ENCODE assay signal across 1 cellular context in the genomic region with DNA sequence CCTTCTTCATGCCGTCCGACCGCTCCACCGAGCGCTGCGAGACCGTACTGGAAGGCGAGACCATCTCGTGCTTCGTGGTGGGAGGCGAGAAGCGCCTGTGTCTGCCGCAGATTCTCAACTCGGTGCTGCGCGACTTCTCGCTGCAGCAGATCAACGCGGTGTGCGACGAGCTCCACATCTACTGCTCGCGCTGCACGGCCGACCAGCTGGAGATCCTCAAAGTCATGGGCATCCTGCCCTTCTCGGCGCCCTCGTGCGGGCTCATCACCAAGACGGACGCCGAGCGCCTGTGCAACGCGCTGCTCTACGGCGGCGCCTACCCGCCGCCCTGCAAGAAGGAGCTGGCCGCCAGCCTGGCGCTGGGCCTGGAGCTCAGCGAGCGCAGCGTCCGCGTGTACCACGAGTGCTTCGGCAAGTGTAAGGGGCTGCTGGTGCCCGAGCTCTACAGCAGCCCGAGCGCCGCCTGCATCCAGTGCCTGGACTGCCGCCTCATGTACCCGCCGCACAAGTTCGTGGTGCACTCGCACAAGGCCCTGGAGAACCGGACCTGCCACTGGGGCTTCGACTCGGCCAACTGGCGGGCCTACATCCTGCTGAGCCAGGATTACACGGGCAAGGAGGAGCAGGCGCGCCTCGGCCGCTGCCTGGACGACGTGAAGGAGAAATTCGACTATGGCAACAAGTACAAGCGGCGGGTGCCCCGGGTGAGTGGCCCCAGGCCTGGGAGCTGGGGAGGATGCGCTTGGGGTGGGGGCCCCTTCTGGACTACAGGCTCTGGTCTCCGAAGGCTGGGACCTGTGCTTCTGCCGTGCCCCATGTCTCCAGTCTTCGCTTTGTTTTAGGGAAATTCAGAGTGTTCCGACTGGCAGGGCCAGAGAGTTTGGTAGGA.
A peak's percentile ranks its signal among the peaks of the same experiment; 100 is the strongest.
TF ChIP-seq lines count a peak whose summit lies in the region.

No MANE protein-coding gene starts in this region.

TF ChIP-seq in HepG2, 621 proteins besides CTCF, POLR2A, EP300 and RAD21 (continued from another document and continues in another):
- TF ChIP-seq, protein P1, sequence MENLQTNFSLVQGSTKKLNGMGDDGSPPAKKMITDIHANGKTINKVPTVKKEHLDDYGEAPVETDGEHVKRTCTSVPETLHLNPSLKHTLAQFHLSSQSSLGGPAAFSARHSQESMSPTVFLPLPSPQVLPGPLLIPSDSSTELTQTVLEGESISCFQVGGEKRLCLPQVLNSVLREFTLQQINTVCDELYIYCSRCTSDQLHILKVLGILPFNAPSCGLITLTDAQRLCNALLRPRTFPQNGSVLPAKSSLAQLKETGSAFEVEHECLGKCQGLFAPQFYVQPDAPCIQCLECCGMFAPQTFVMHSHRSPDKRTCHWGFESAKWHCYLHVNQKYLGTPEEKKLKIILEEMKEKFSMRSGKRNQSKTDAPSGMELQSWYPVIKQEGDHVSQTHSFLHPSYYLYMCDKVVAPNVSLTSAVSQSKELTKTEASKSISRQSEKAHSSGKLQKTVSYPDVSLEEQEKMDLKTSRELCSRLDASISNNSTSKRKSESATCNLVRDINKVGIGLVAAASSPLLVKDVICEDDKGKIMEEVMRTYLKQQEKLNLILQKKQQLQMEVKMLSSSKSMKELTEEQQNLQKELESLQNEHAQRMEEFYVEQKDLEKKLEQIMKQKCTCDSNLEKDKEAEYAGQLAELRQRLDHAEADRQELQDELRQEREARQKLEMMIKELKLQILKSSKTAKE (CRISPR knock-in tag; IDR thresholded peaks at IDR 0.05; ENCODE audit: borderline replicate concordance): no peak
- TF ChIP-seq ZNF124 (CRISPR knock-in tag; IDR thresholded peaks at IDR 0.05) (no peak), CBX1 (IDR thresholded peaks at IDR 0.05; ENCODE audit: low read depth) (no peak), NR2F1 (CRISPR knock-in tag; IDR thresholded peaks at IDR 0.05) (no peak), ZBTB38 (CRISPR knock-in tag; IDR thresholded peaks at IDR 0.05) (0 out of 2 replicates have a peak, but pooled peaks have one; percentile 21), MBNL3 (CRISPR knock-in tag; conservative IDR thresholded peaks at IDR 0.05) (no peak), KLF15 (CRISPR knock-in tag; IDR thresholded peaks at IDR 0.05; ENCODE audit: borderline replicate concordance) (no peak), ZSCAN31 (CRISPR knock-in tag; IDR thresholded peaks at IDR 0.05; ENCODE audit: low read depth) (peak; percentile 84), NFE2L1 (CRISPR knock-in tag; IDR thresholded peaks at IDR 0.05; ENCODE audit: borderline replicate concordance) (no peak), ZNF12 (CRISPR knock-in tag; IDR thresholded peaks at IDR 0.05) (no peak), NR1H2 (CRISPR knock-in tag; IDR thresholded peaks at IDR 0.05; ENCODE audit: borderline replicate concordance, low read depth) (no peak), ATF7-NPFF (CRISPR knock-in tag; IDR thresholded peaks at IDR 0.05; ENCODE audit: low read depth) (no peak), ZNF577 (CRISPR knock-in tag; IDR thresholded peaks at IDR 0.05; ENCODE audit: borderline replicate concordance, low read depth) (no peak), IKZF1 (IDR thresholded peaks at IDR 0.05) (no peak), RNF2 (conservative IDR thresholded peaks at IDR 0.05; ENCODE audit: low read depth) (peak; percentile 43; the same call in 1 of the 2 replicates), NBN (conservative IDR thresholded peaks at IDR 0.05) (no peak), SOX6 (IDR thresholded peaks at IDR 0.05) (no peak), SOX6 (CRISPR knock-in tag; IDR thresholded peaks at IDR 0.05) (peak; percentile 8; the same call in 1 of the 2 replicates), NFE2L2 (IDR thresholded peaks at IDR 0.05; ENCODE audit: low read length) (no peak), ATAD3A (CRISPR knock-in tag; IDR thresholded peaks at IDR 0.05) (no peak), ELF1 (CRISPR knock-in tag; IDR thresholded peaks at IDR 0.05) (no peak), ZFP36L1 (CRISPR knock-in tag; IDR thresholded peaks at IDR 0.05) (no peak), NCOA1 (CRISPR knock-in tag; IDR thresholded peaks at IDR 0.05) (no peak), SIX4 (CRISPR knock-in tag; IDR thresholded peaks at IDR 0.05) (no peak), KLF12 (CRISPR knock-in tag; IDR thresholded peaks at IDR 0.05; ENCODE audit: borderline replicate concordance) (no peak), BCL6 (CRISPR knock-in tag; IDR thresholded peaks at IDR 0.05) (no peak), MIER3 (CRISPR knock-in tag; IDR thresholded peaks at IDR 0.05; ENCODE audit: borderline replicate concordance) (no peak), SP5 (CRISPR knock-in tag; IDR thresholded peaks at IDR 0.05; ENCODE audit: borderline replicate concordance, low read depth) (no peak)
- TF ChIP-seq, protein P2, sequence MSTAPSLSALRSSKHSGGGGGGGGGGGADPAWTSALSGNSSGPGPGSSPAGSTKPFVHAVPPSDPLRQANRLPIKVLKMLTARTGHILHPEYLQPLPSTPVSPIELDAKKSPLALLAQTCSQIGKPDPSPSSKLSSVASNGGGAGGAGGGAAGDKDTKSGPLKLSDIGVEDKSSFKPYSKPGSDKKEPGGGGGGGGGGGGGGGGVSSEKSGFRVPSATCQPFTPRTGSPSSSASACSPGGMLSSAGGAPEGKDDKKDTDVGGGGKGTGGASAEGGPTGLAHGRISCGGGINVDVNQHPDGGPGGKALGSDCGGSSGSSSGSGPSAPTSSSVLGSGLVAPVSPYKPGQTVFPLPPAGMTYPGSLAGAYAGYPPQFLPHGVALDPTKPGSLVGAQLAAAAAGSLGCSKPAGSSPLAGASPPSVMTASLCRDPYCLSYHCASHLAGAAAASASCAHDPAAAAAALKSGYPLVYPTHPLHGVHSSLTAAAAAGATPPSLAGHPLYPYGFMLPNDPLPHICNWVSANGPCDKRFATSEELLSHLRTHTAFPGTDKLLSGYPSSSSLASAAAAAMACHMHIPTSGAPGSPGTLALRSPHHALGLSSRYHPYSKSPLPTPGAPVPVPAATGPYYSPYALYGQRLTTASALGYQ (CRISPR knock-in tag; IDR thresholded peaks at IDR 0.05): no peak
- TF ChIP-seq, protein P3, sequence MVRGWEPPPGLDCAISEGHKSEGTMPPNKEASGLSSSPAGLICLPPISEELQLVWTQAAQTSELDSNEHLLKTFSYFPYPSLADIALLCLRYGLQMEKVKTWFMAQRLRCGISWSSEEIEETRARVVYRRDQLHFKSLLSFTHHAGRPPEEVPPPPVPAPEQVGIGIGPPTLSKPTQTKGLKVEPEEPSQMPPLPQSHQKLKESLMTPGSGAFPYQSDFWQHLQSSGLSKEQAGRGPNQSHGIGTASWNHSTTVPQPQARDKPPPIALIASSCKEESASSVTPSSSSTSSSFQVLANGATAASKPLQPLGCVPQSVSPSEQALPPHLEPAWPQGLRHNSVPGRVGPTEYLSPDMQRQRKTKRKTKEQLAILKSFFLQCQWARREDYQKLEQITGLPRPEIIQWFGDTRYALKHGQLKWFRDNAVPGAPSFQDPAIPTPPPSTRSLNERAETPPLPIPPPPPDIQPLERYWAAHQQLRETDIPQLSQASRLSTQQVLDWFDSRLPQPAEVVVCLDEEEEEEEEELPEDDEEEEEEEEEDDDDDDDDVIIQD (CRISPR knock-in tag; IDR thresholded peaks at IDR 0.05; ENCODE audit: low read depth): no peak
- TF ChIP-seq, protein P4, sequence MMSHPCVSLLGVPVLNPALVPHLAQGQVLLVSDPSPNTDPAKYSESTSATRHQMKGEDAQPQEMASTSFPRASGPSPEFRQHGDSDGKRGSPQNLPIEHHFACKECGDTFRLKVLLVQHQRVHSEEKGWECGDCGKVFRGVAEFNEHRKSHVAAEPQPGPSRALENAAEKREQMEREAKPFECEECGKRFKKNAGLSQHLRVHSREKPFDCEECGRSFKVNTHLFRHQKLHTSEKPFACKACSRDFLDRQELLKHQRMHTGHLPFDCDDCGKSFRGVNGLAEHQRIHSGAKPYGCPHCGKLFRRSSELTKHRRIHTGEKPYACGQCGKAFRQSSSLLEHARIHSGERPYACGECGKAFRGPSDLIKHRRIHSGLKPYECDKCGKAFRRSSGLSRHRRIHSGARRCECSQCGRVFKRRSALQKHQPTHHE (CRISPR knock-in tag; IDR thresholded peaks at IDR 0.05; ENCODE audit: borderline replicate concordance): no peak
- TF ChIP-seq, protein P5, sequence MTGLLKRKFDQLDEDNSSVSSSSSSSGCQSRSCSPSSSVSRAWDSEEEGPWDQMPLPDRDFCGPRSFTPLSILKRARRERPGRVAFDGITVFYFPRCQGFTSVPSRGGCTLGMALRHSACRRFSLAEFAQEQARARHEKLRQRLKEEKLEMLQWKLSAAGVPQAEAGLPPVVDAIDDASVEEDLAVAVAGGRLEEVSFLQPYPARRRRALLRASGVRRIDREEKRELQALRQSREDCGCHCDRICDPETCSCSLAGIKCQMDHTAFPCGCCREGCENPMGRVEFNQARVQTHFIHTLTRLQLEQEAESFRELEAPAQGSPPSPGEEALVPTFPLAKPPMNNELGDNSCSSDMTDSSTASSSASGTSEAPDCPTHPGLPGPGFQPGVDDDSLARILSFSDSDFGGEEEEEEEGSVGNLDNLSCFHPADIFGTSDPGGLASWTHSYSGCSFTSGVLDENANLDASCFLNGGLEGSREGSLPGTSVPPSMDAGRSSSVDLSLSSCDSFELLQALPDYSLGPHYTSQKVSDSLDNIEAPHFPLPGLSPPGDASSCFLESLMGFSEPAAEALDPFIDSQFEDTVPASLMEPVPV (CRISPR knock-in tag; IDR thresholded peaks at IDR 0.05): no peak
- TF ChIP-seq, protein P6, sequence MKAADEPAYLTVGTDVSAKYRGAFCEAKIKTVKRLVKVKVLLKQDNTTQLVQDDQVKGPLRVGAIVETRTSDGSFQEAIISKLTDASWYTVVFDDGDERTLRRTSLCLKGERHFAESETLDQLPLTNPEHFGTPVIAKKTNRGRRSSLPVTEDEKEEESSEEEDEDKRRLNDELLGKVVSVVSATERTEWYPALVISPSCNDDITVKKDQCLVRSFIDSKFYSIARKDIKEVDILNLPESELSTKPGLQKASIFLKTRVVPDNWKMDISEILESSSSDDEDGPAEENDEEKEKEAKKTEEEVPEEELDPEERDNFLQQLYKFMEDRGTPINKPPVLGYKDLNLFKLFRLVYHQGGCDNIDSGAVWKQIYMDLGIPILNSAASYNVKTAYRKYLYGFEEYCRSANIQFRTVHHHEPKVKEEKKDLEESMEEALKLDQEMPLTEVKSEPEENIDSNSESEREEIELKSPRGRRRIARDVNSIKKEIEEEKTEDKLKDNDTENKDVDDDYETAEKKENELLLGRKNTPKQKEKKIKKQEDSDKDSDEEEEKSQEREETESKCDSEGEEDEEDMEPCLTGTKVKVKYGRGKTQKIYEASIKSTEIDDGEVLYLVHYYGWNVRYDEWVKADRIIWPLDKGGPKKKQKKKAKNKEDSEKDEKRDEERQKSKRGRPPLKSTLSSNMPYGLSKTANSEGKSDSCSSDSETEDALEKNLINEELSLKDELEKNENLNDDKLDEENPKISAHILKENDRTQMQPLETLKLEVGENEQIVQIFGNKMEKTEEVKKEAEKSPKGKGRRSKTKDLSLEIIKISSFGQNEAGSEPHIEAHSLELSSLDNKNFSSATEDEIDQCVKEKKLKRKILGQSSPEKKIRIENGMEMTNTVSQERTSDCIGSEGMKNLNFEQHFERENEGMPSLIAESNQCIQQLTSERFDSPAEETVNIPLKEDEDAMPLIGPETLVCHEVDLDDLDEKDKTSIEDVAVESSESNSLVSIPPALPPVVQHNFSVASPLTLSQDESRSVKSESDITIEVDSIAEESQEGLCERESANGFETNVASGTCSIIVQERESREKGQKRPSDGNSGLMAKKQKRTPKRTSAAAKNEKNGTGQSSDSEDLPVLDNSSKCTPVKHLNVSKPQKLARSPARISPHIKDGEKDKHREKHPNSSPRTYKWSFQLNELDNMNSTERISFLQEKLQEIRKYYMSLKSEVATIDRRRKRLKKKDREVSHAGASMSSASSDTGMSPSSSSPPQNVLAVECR (CRISPR knock-in tag; IDR thresholded peaks at IDR 0.05; ENCODE audit: borderline replicate concordance): peak; percentile 68
- TF ChIP-seq, protein P7, sequence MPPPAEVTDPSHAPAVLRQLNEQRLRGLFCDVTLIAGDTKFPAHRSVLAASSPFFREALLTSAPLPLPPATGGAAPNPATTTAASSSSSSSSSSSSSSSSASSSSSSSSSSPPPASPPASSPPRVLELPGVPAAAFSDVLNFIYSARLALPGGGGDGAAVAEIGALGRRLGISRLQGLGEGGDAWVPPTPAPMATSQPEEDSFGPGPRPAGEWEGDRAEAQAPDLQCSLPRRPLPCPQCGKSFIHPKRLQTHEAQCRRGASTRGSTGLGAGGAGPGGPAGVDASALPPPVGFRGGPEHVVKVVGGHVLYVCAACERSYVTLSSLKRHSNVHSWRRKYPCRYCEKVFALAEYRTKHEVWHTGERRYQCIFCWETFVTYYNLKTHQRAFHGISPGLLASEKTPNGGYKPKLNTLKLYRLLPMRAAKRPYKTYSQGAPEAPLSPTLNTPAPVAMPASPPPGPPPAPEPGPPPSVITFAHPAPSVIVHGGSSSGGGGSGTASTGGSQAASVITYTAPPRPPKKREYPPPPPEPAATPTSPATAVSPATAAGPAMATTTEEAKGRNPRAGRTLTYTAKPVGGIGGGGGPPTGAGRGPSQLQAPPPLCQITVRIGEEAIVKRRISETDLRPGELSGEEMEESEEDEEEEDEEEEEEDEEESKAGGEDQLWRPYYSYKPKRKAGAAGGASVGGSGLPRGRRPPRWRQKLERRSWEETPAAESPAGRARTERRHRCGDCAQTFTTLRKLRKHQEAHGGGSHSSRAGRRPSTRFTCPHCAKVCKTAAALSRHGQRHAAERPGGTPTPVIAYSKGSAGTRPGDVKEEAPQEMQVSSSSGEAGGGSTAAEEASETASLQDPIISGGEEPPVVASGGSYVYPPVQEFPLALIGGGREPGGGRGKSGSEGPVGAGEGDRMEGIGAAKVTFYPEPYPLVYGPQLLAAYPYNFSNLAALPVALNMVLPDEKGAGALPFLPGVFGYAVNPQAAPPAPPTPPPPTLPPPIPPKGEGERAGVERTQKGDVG (CRISPR knock-in tag; IDR thresholded peaks at IDR 0.05; ENCODE audit: borderline replicate concordance): no peak
- TF ChIP-seq, protein P8, sequence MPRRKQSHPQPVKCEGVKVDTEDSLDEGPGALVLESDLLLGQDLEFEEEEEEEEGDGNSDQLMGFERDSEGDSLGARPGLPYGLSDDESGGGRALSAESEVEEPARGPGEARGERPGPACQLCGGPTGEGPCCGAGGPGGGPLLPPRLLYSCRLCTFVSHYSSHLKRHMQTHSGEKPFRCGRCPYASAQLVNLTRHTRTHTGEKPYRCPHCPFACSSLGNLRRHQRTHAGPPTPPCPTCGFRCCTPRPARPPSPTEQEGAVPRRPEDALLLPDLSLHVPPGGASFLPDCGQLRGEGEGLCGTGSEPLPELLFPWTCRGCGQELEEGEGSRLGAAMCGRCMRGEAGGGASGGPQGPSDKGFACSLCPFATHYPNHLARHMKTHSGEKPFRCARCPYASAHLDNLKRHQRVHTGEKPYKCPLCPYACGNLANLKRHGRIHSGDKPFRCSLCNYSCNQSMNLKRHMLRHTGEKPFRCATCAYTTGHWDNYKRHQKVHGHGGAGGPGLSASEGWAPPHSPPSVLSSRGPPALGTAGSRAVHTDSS (CRISPR knock-in tag; conservative IDR thresholded peaks at IDR 0.05): no peak
- TF ChIP-seq, protein P9, sequence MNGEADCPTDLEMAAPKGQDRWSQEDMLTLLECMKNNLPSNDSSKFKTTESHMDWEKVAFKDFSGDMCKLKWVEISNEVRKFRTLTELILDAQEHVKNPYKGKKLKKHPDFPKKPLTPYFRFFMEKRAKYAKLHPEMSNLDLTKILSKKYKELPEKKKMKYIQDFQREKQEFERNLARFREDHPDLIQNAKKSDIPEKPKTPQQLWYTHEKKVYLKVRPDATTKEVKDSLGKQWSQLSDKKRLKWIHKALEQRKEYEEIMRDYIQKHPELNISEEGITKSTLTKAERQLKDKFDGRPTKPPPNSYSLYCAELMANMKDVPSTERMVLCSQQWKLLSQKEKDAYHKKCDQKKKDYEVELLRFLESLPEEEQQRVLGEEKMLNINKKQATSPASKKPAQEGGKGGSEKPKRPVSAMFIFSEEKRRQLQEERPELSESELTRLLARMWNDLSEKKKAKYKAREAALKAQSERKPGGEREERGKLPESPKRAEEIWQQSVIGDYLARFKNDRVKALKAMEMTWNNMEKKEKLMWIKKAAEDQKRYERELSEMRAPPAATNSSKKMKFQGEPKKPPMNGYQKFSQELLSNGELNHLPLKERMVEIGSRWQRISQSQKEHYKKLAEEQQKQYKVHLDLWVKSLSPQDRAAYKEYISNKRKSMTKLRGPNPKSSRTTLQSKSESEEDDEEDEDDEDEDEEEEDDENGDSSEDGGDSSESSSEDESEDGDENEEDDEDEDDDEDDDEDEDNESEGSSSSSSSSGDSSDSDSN (CRISPR knock-in tag; IDR thresholded peaks at IDR 0.05): peak; percentile 90
